In genomic region chr7:76302299-76303056, GRCh38 we compare ENCODE assay signal across 8 cellular contexts. TPM values are rescaled to one million over a fixed set of nuclear protein-coding genes. Genes with fewer than 3 reads are reported as not detected.
DNase-seq lines count a peak whose midpoint lies in the region; ATAC-seq, FAIRE-seq and TF ChIP-seq lines count a peak whose summit lies in the region.

HSPB1 (plus strand) TSS chr7:76302673; CDS start chr7:76302713, 40 bp downstream.

- no peaks in the 10 kb centered on the region for H3K9me1 ChIP-seq in K562 (ENCODE audit: control insufficient read depth, insufficient read depth, low read length)

- H3K79me2 ChIP-seq in K562 (ENCODE audit: control insufficient read depth, insufficient read depth, low read length) (peaks cover 25% of the 10 kb centered on the region), hepatocyte (no peaks in the 10 kb centered on the region)

- TSS peak; percentile 87 for BruUV-seq in K562 (replicated peaks; lab: Mats Ljungman, UMichigan)

- peaks cover 18 to 56% of the 10 kb centered on the region in 2 experiments for H3K4me1 ChIP-seq in K562 (replicated peaks in 1 of 2; ENCODE audit: control insufficient read depth in 2 of 2, insufficient read depth in 2 of 2, low read length in 2 of 2)
- H3K4me1 ChIP-seq in hepatocyte (ENCODE audit: insufficient read depth), result peaks cover 7% of the 10 kb centered on the region

- ATAC-seq in HG02571 (IDR thresholded peaks at IDR 0.05; ENCODE audit: unreplicated experiment) (peak; percentile 49), K562 (peak; percentile 84)

- CTCF ChIA-PET in K562 (lab: Yijun Ruan, JAX; ENCODE audit: low intra/inter-chr PET ratio), result interaction anchor here (1.9 kb wide), 1 partner anchor 12 kb away, joined by 9 read pairs; no protein-coding TSS in a partner anchor

- intact Hi-C loops in K562 (cut with micrococcal nuclease), result loop anchor here (2.0 kb wide), 1 partner anchor 16 kb away; no protein-coding TSS in a partner anchor

- TF ChIP-seq EP300 in K562 (IDR thresholded peaks at IDR 0.05; ENCODE audit: low read length), result no peak; the same call in 1 of the 2 replicates

- H3K9me3 ChIP-seq in K562 (replicated peaks; ENCODE audit: control insufficient read depth, insufficient read depth, low read depth, low read length) (no peaks in the 10 kb centered on the region), hepatocyte (ENCODE audit: low read depth) (no peaks in the 10 kb centered on the region)

- H3K36me3 Mint-ChIP-seq in T-helper 2 cell treated with Interferon-gamma antibody and Interleukin-4, amounts not matched to agents 5 μg/mL and 100 μg/mL, for 36 hours (ENCODE audit: low read depth), result peaks cover 2% of the 10 kb centered on the region

- H3K27me3 Mint-ChIP-seq in T-helper 2 cell treated with Interferon-gamma antibody and Interleukin-4, amounts not matched to agents 5 μg/mL and 100 μg/mL, for 36 hours (ENCODE audit: low read depth), result peaks cover 6% of the 10 kb centered on the region

- H4K20me1 ChIP-seq in K562 (replicated peaks; ENCODE audit: control insufficient read depth, insufficient read depth, low read length), result no peaks in the 10 kb centered on the region
- no peaks in the 10 kb centered on the region for H4K20me1 ChIP-seq in hepatocyte (ENCODE audit: insufficient read depth, poor library complexity, severe bottlenecking)

- no peaks in the 10 kb centered on the region for H3K9me2 ChIP-seq in hepatocyte (replicated peaks; ENCODE audit: insufficient read depth)

- no peak; a peak in 1 of 4 replicates for TF ChIP-seq RAD21 in K562 (CRISPR knock-in tag; conservative IDR thresholded peaks at IDR 0.05 in 1 of 2, IDR thresholded peaks at IDR 0.05 in 1 of 2)

- H3K4me2 ChIP-seq in K562 (ENCODE audit: insufficient read depth, low read length) (peak within 1 kb of the TSS; percentile 77), hepatocyte (peak within 1 kb of the TSS; percentile 88)

- H3K4me1 Mint-ChIP-seq in T-helper 2 cell treated with Interferon-gamma antibody and Interleukin-4, amounts not matched to agents 5 μg/mL and 100 μg/mL, for 36 hours (ENCODE audit: low read depth), result peaks cover 9% of the 10 kb centered on the region

- POLR2A ChIA-PET in K562 (lab: Yijun Ruan, JAX), result interaction anchor here (0.6 to 2.4 kb wide), 5 partner anchors 8 to 32 kb away, joined by 3 to 7 read pairs (median 3); no protein-coding TSS in a partner anchor

- H2AFZ ChIP-seq in K562 (ENCODE audit: low read depth, low read length), result peak within 1 kb of the TSS; percentile 99
- H2AFZ ChIP-seq in hepatocyte, result peak within 1 kb of the TSS; percentile 73

- no peaks in the 10 kb centered on the region for H3K9me3 Mint-ChIP-seq in T-helper 2 cell treated with Interferon-gamma antibody and Interleukin-4, amounts not matched to agents 5 μg/mL and 100 μg/mL, for 36 hours

- DNase-seq in NCI-H1694 treated with DMSO at 0.1 percent for 48 hours (lab: John Stamatoyannopoulos, UW) (peak; percentile 83), K562 (ENCODE audit: extremely low read depth in 1 of 4, low spot score in 3 of 4) (peak; percentile 92 to 96 (median 92)), hepatocyte (ENCODE audit: low spot score) (peak; percentile 92), putamen (ENCODE audit: low spot score) (peak; percentile 83), LoVo (ENCODE audit: low spot score) (no peak)
- DNase-seq in T-helper 2 cell treated with Interferon-gamma antibody and Interleukin-4, amounts not matched to agents 5 μg/mL and 100 μg/mL, for 36 hours (ENCODE audit: low spot score), result peak; percentile 63

- peak; percentile 95 for FAIRE-seq in G401.6 (lab: Jason Lieb, UNC)
- FAIRE-seq in K562 (lab: Jason Lieb, UNC), result peak; percentile 80

- peak within 1 kb of the TSS; percentile 70 to 97 for H3K9ac ChIP-seq in K562 (ENCODE audit: insufficient read depth in 1 of 2, low read depth in 2 of 2, low read length in 2 of 2)

- H3K36me3 ChIP-seq in K562 (ENCODE audit: control insufficient read depth, insufficient read depth, low read length) (peaks cover 13% of the 10 kb centered on the region), hepatocyte (replicated peaks; ENCODE audit: insufficient read depth, low read depth) (no peaks in the 10 kb centered on the region)

- TF ChIP-seq POLR2A in K562 (conservative IDR thresholded peaks at IDR 0.05), result peak; percentile 92

- 0 out of 6 replicates have a peak, but pooled peaks of 1 of the 3 experiments have one; percentile 10 for TF ChIP-seq CTCF in K562 (IDR thresholded peaks at IDR 0.05 in 2 of 3, conservative IDR thresholded peaks at IDR 0.05 in 1 of 3; ENCODE audit: insufficient read depth in 2 of 3, low read depth in 1 of 3, low read length in 3 of 3)
- peak; percentile 3 for TF ChIP-seq CTCF in hepatocyte (IDR thresholded peaks at IDR 0.05; ENCODE audit: poor library complexity)

- H3K4me3 Mint-ChIP-seq in T-helper 2 cell treated with Interferon-gamma antibody and Interleukin-4, amounts not matched to agents 5 μg/mL and 100 μg/mL, for 36 hours, result peak within 1 kb of the TSS; percentile 93

- H3K4me3 ChIP-seq in K562, result peak within 1 kb of the TSS; percentile 66
- peak within 1 kb of the TSS; percentile 58 for H3K4me3 ChIP-seq in hepatocyte

- peak within 1 kb of the TSS; percentile 81 for H3K27ac ChIP-seq in K562 (ENCODE audit: extremely low read depth, low read depth, low read length)
- peak within 1 kb of the TSS; percentile 93 for H3K27ac ChIP-seq in hepatocyte

- no peaks in the 10 kb centered on the region for H3K27me3 ChIP-seq in K562 (ENCODE audit: control insufficient read depth in 2 of 2, insufficient read depth in 2 of 2, low read length in 2 of 2)
- no peaks in the 10 kb centered on the region for H3K27me3 ChIP-seq in hepatocyte

- H3K27ac Mint-ChIP-seq in T-helper 2 cell treated with Interferon-gamma antibody and Interleukin-4, amounts not matched to agents 5 μg/mL and 100 μg/mL, for 36 hours, result peak within 1 kb of the TSS; percentile 81

- in situ Hi-C loops in K562 (cut with MboI), result no loop called here

- WGBS in K562 (ENCODE audit: insufficient coverage, low coverage, missing lambda C conversion rate), result under 1% methylated on average over 57 of the region's 65 CpGs
- WGBS in hepatocyte (ENCODE audit: low lambda C conversion rate, missing lambda C conversion rate), result under 1% methylated on average over 61 of the region's 65 CpGs

TF ChIP-seq in K562, 482 proteins besides CTCF, POLR2A, EP300 and RAD21 (continues in another document):
- TF ChIP-seq ZNF395 (CRISPR knock-in tag; IDR thresholded peaks at IDR 0.05), result peak; percentile 77
- TF ChIP-seq SNIP1 (IDR thresholded peaks at IDR 0.05; ENCODE audit: low read depth), result no peak
- peak; percentile 67; the same call in 1 of the 2 replicates for TF ChIP-seq HDGF (IDR thresholded peaks at IDR 0.05)
- no peak for TF ChIP-seq TFAM (CRISPR knock-in tag; conservative IDR thresholded peaks at IDR 0.05)
- TF ChIP-seq NRF1 (conservative IDR thresholded peaks at IDR 0.05 in 1 of 2, IDR thresholded peaks at IDR 0.05 in 1 of 2), result peak; percentile 44 to 55
- TF ChIP-seq KDM5B (IDR thresholded peaks at IDR 0.05; ENCODE audit: insufficient replicate concordance, low read depth, low read length), result no peak
- peak; percentile 71 for TF ChIP-seq SAP30 (IDR thresholded peaks at IDR 0.05; ENCODE audit: borderline replicate concordance, insufficient read depth, low read depth, low read length, poor library complexity, severe bottlenecking)
- TF ChIP-seq SMARCB1 (IDR thresholded peaks at IDR 0.05; ENCODE audit: insufficient read length, low read depth), result no peak
- TF ChIP-seq NR3C1 (CRISPR knock-in tag; IDR thresholded peaks at IDR 0.05), result peak; percentile 74; the same call in 1 of the 2 replicates
- peak; percentile 50 for TF ChIP-seq RBM22 (IDR thresholded peaks at IDR 0.05; ENCODE audit: low read depth, low read length, poor library complexity, severe bottlenecking)

RNA-seq across cellular contexts. Expression of gene HSPB1, which starts in this region (rescaled TPM):
- total RNA-seq in K562 (2011; cell fraction: chromatin; rRNA removed; ENCODE audit: low replicate concordance), result 7.2 and 18.6 TPM in 2 replicates
- 37.0 and 39.4 TPM in 2 replicates for total RNA-seq in K562 (2011; cell fraction: nucleolus; rRNA removed)
- 25.3 and 28.7 TPM in 2 replicates for total RNA-seq in K562 (2011; cell fraction: nucleoplasm; rRNA removed)
- total RNA-seq in K562 (2014; rRNA removed) (138 and 216 TPM in 2 replicates), K562 (2014; rRNA removed; fragmentation: Illumina TruSeq; extraction: Trizol) (16.0 and 27.1 TPM in 2 replicates), K562 (2015; rRNA removed; fragmentation: Illumina TruSeq; extraction: Trizol) (180 TPM in 2 replicates), K562 (2021) (522 and 565 TPM in 2 replicates), hepatocyte (186 and 205 TPM in 2 replicates)
- polyA plus RNA-seq in K562 (2011; rRNA removed) (44.8 and 88.9 TPM in 2 replicates), K562 (2014; fragmentation: Illumina TruSeq; extraction: Trizol) (258 and 607 TPM in 2 replicates), K562 (2014; fragmentation: Nextera tagmentation; extraction: Ambion mirVana) (100 to 1,000 TPM in 1 of 2 experiments, 10 to 100 TPM in 1; 97.3 to 128 TPM), K562 (2014; rRNA removed) (283 and 298 TPM in 2 replicates), hepatocyte (1,525 and 1,553 TPM in 2 replicates)
- polyA plus RNA-seq in K562 (2011; cell fraction: cytosol; rRNA removed), result 114 and 636 TPM in 2 replicates
- polyA plus RNA-seq in K562 (2011; cell fraction: nucleus; rRNA removed), result 55.5 and 127 TPM in 2 replicates
- polyA plus RNA-seq in K562 (2012), result 343 and 551 TPM in 2 replicates
- 7.3 and 10.1 TPM in 2 replicates for polyA minus RNA-seq in K562 (2011; rRNA and poly(A)+ RNA removed)
- 107 and 110 TPM in 2 replicates for polyA minus RNA-seq in K562 (2011; cell fraction: cytosol; rRNA and poly(A)+ RNA removed)
- polyA minus RNA-seq in K562 (2011; cell fraction: nucleus; rRNA and poly(A)+ RNA removed), result 19.9 and 22.8 TPM in 2 replicates
